ENCODE assay signal across 23 cellular contexts in genomic region chr5:75824323-75824722, GRCh38.
DNase-seq lines count a peak whose midpoint lies in the region; ATAC-seq, FAIRE-seq and TF ChIP-seq lines count a peak whose summit lies in the region.
"Had no signal": no experiment of that assay in that cellular context is flagged by ENCODE, and none has a peak within 500 bp of the region (broad histone marks: within the 10 kb centered on the region; RNA-seq: fewer than 3 reads in every experiment).

No MANE protein-coding gene starts in this region.

- POLR2A ChIA-PET in GM12878 (lab: Charles Lee) = no interaction called here

- no peaks in the 10 kb centered on the region for H3K36me3 ChIP-seq in GM12878 (ENCODE audit: control insufficient read depth in 2 of 2, insufficient read depth in 2 of 2, low read length in 1 of 2)

- H3K27ac Mint-ChIP-seq in activated T-helper 17 cell treated with anti-CD3 and anti-CD28 coated beads, Interleukin-2, amount 50 U/mL, for 72 hours = no peak overlapping the region
- H3K27ac Mint-ChIP-seq: GM23338; T-helper 1 cell treated with Interleukin-12 subunit alpha and Interleukin-12 subunit beta and Interleukin-4 antibody, amounts not matched to agents 30 μg/mL and 1 μg/mL, for 36 hours had no signal

- H3K4me1 Mint-ChIP-seq in activated T-helper 17 cell treated with anti-CD3 and anti-CD28 coated beads, Interleukin-2, amount 50 U/mL, for 72 hours = no peaks in the 10 kb centered on the region
- H3K4me1 Mint-ChIP-seq: GM23338 had no signal

- BruUV-seq in GM12878 (replicated peaks; lab: Mats Ljungman, UMichigan) = no TSS peak

- no peak for TF ChIP-seq EP300 in GM12878 (IDR thresholded peaks at IDR 0.05; ENCODE audit: borderline replicate concordance in 1 of 2, control insufficient read depth in 1 of 2, low read depth in 2 of 2, low read length in 2 of 2)

- DNase-seq in GM12878 (ENCODE audit: low read depth, low spot score) (no peak), kidney tubule cell (ENCODE audit: low spot score) (no peak)
- DNase-seq: DND-41, HCEC 1CT, NCI-H1417 treated with DMSO at 0.1 percent for 48 hours, NCI-H187 treated with DMSO at 0.1 percent for 48 hours, NCI-H226, NCI-H82, PC-3, RPMI8226, SHP77 treated with DMSO at 0.1 percent for 48 hours had no signal

- CTCF ChIA-PET in GM12878 (lab: Yijun Ruan, JAX) = no interaction called here

- no peak overlapping the region for H3K4me3 Mint-ChIP-seq in activated T-helper 17 cell treated with anti-CD3 and anti-CD28 coated beads, Interleukin-2, amount 50 U/mL, for 72 hours
- H3K4me3 Mint-ChIP-seq: GM23338; T-helper 1 cell treated with Interleukin-12 subunit alpha and Interleukin-12 subunit beta and Interleukin-4 antibody, amounts not matched to agents 30 μg/mL and 1 μg/mL, for 36 hours had no signal

- in situ Hi-C loops in GM12878 (cut with MboI) = no loop called here

- no peaks in the 10 kb centered on the region for H3K9me3 ChIP-seq in GM12878 (replicated peaks; ENCODE audit: control insufficient read depth, insufficient read depth, low read length)

- H3K27ac ChIP-seq in GM12878 (ENCODE audit: control insufficient read depth, insufficient read depth) = no peak overlapping the region
- H3K27ac ChIP-seq: C4-2B, HL-60, KMS-11 had no signal

- H3K9ac ChIP-seq in GM12878 (ENCODE audit: control insufficient read depth, insufficient read depth, low read length) = no peak overlapping the region
- H3K9ac ChIP-seq: KMS-11 had no signal

- intact Hi-C loops in GM12878 (cut with micrococcal nuclease; ENCODE audit: unreplicated experiment) = no loop called here

- H3K9me3 Mint-ChIP-seq in activated T-helper 17 cell treated with anti-CD3 and anti-CD28 coated beads, Interleukin-2, amount 50 U/mL, for 72 hours = no peaks in the 10 kb centered on the region
- H3K9me3 Mint-ChIP-seq: GM23338; T-helper 1 cell treated with Interleukin-12 subunit alpha and Interleukin-12 subunit beta and Interleukin-4 antibody, amounts not matched to agents 30 μg/mL and 1 μg/mL, for 36 hours had no signal

- no peak for TF ChIP-seq CTCF in GM12878 (IDR thresholded peaks at IDR 0.05 in 2 of 3, conservative IDR thresholded peaks at IDR 0.05 in 1 of 3; ENCODE audit: control insufficient read depth in 2 of 3, extremely low read depth in 1 of 3, insufficient read depth in 1 of 3, low read depth in 3 of 3, low read length in 3 of 3)

- no peak for TF ChIP-seq POLR2A in GM12878 (IDR thresholded peaks at IDR 0.05; ENCODE audit: low read depth, low read length)

- no peaks in the 10 kb centered on the region for H3K27me3 ChIP-seq in GM12878 (replicated peaks in 1 of 2; ENCODE audit: control insufficient read depth in 2 of 2, insufficient read depth in 2 of 2, low read length in 1 of 2)

- no peak overlapping the region for H3K4me2 ChIP-seq in GM12878 (ENCODE audit: control insufficient read depth, insufficient read depth)
- H3K4me2 ChIP-seq: GM23338, KMS-11 had no signal

- ATAC-seq in GM18511 (IDR thresholded peaks at IDR 0.05; ENCODE audit: unreplicated experiment) = peak; percentile 58
- ATAC-seq in GM19351 (IDR thresholded peaks at IDR 0.05; ENCODE audit: unreplicated experiment) = peak; percentile 57
- peak; percentile 55 for ATAC-seq in HG02852 (IDR thresholded peaks at IDR 0.05; ENCODE audit: unreplicated experiment)
- peak; percentile 73 for ATAC-seq in GM12878
- ATAC-seq in GM21786 (IDR thresholded peaks at IDR 0.05; ENCODE audit: unreplicated experiment) = no peak
- no peak for ATAC-seq in activated T-helper 17 cell treated with anti-CD3 and anti-CD28 coated beads, Interleukin-2, amount 50 U/mL, for 72 hours (replicated peaks)
- ATAC-seq: GM23338, PC-3 had no signal

- RAD21 ChIA-PET in GM12878 (lab: Charles Lee; ENCODE audit: unreplicated experiment) = interaction anchor here (0.5 kb wide), 1 partner anchor 364 kb away, joined by 3 read pairs; no protein-coding TSS in a partner anchor

- H3K4me3 ChIP-seq in GM12878 = no peak overlapping the region
- H3K4me3 ChIP-seq: GM23338 had no signal

- H3K27me3 Mint-ChIP-seq in activated T-helper 17 cell treated with anti-CD3 and anti-CD28 coated beads, Interleukin-2, amount 50 U/mL, for 72 hours = peaks cover 2% of the 10 kb centered on the region

- no peaks in the 10 kb centered on the region for H3K36me3 Mint-ChIP-seq in activated T-helper 17 cell treated with anti-CD3 and anti-CD28 coated beads, Interleukin-2, amount 50 U/mL, for 72 hours (ENCODE audit: low read depth)

- WGBS in GM12878 (ENCODE audit: insufficient coverage, insufficient replicate concordance, low lambda C conversion rate, missing lambda C conversion rate) = 0% methylated on average over 1 of the region's 1 CpG

- no peak overlapping the region for H2AFZ ChIP-seq in GM12878 (ENCODE audit: control insufficient read depth, low read depth, low read length)
- H2AFZ ChIP-seq: GM23338 had no signal

- peak; percentile 54 for FAIRE-seq in GM12878 (lab: Jason Lieb, UNC)
- FAIRE-seq: G401.6, GM19239 had no signal

- no peaks in the 10 kb centered on the region for H4K20me1 ChIP-seq in GM12878 (ENCODE audit: control insufficient read depth, insufficient read depth)

- no peaks in the 10 kb centered on the region for H3K79me2 ChIP-seq in GM12878 (ENCODE audit: control insufficient read depth, insufficient read depth, low read length)

- no peak for TF ChIP-seq RAD21 in GM12878 (IDR thresholded peaks at IDR 0.05; ENCODE audit: insufficient read depth, low read depth, low read length)

- peaks cover 6% of the 10 kb centered on the region; the same call in 1 of the 2 replicates for H3K4me1 ChIP-seq in GM12878 (ENCODE audit: control insufficient read depth, insufficient read depth, low read length)

- SMC1A ChIA-PET in GM12878 (lab: Charles Lee; ENCODE audit: uncharacterized antibody, unreplicated experiment) = no interaction called here

TF ChIP-seq in GM12878, 131 proteins besides CTCF, POLR2A, EP300 and RAD21:
- TF ChIP-seq POU2F2 (IDR thresholded peaks at IDR 0.05; ENCODE audit: borderline replicate concordance, low read depth, low read length) (peak; percentile 14; the same call in 1 of the 3 replicates), RUNX3 (IDR thresholded peaks at IDR 0.05; ENCODE audit: low read length) (peak; percentile 60), ZSCAN29 (IDR thresholded peaks at IDR 0.05) (no peak)

Comparison
In these comparisons a context has a peak if more than half of its experiments do, and no peak if none do; other contexts are left out.
1. ATAC-seq: peak in GM18511 (single experiment), GM19351 (single experiment), HG02852 (single experiment) and GM12878 (single experiment); none in GM21786 (single experiment) and activated T-helper 17 cell treated with anti-CD3 and anti-CD28 coated beads, Interleukin-2, amount 50 U/mL, for 72 hours (single experiment).